In the genomic region with DNA sequence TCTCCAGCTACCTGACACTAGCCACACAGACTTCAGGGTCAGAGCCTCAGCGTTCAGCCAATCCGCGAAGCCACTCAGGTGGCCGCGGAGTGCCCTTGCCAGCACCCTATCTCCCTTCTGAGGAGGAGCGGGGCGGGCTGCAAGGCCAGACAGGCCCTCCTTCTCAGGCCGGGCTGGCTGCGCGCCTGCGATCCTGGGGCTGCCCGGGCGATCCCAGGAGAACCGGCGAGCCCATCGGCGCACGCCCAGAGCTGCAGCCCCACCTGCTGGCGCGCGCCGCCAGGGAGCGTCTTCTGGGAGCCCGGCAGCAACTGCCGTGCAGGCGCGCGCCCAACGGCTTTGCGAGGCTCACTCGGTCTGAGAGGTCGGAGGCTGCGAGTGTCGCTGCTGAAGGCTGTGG, we compare ENCODE assay signal across 8 cellular contexts.
A peak's percentile ranks its signal among the peaks of the same experiment; 100 is the strongest.
DNase-seq lines count a peak whose midpoint lies in the region; ATAC-seq, FAIRE-seq and TF ChIP-seq lines count a peak whose summit lies in the region.
"Not testable (repeated sequence)": the region's sequence is repeated elsewhere in the genome, so short reads cannot be mapped to it uniquely, and the experiment has no call there.

No MANE protein-coding gene starts in this region.

- H3K9me3 ChIP-seq in pancreas, thyroid gland: not testable (repeated sequence)

- intact Hi-C loops in left colon (cut with DNase I, micrococcal nuclease); pancreas (cut with DNase I); thyroid gland (cut with DNase I): not testable (repeated sequence)

- 0% methylated on average over 25 to 34 of the region's 34 CpGs for WGBS in pancreas, 2 donors
- WGBS in thyroid gland, 2 donors, result no CpG with 5 or more reads among the region's 34 CpGs

- ATAC-seq in foreskin keratinocyte, result peak; percentile 55
- peak; percentile 68 for ATAC-seq in left colon
- peak in 3 of 4 donors; percentile 63 to 86 (median 73) for ATAC-seq in pancreas

- not testable (repeated sequence) for FAIRE-seq in pancreas (lab: Jason Lieb, UNC)

- not testable (repeated sequence) for TF ChIP-seq POLR2A in thyroid gland (IDR thresholded peaks at IDR 0.05)

- in situ Hi-C loops in astrocyte of the cerebellum (cut with HindIII; ENCODE audit: low sequenced_read_pairs), result not testable (repeated sequence)

- H3K27ac ChIP-seq in foreskin keratinocyte, pancreas, thyroid gland: not testable (repeated sequence)

- H3K36me3 ChIP-seq in pancreas, thyroid gland: not testable (repeated sequence)

- DNase-seq in GM10266 (ENCODE audit: extremely low spot score); astrocyte of the cerebellum (ENCODE audit: low read depth); foreskin keratinocyte: not testable (repeated sequence)
- DNase-seq in activated CD4-positive, alpha-beta T cell treated with anti-CD3 and anti-CD28 coated beads for 48 hours, result peak; percentile 21
- DNase-seq in left colon (peak in 1 of 2 donors; percentile 43), pancreas (peak in 3 of 6 donors; percentile 69 to 83 (median 77)), thyroid gland (peak; percentile 6 to 36)

- peak overlapping the region; percentile 23 for H3K4me3 ChIP-seq in astrocyte of the cerebellum (ENCODE audit: low read depth, low read length)
- not testable (repeated sequence) for H3K4me3 ChIP-seq in pancreas; thyroid gland (replicated peaks in 1 of 3)

- H3K27me3 ChIP-seq in foreskin keratinocyte, pancreas, thyroid gland: not testable (repeated sequence)

- H3K4me1 ChIP-seq in foreskin keratinocyte, pancreas, thyroid gland: not testable (repeated sequence)

- TF ChIP-seq CTCF in GM10266 (IDR thresholded peaks at IDR 0.05; ENCODE audit: control insufficient read depth, insufficient read depth, low read depth, missing control alignments), result peak; percentile 37
- peak; percentile 55 for TF ChIP-seq CTCF in LNCAP (IDR thresholded peaks at IDR 0.05)
- TF ChIP-seq CTCF in astrocyte of the cerebellum (IDR thresholded peaks at IDR 0.05; ENCODE audit: low read depth, low read length, missing control alignments), result not testable (repeated sequence)
- TF ChIP-seq CTCF in foreskin keratinocyte (conservative IDR thresholded peaks at IDR 0.05), result peak; percentile 62
- peak in 1 of 4 donors; percentile 14 for TF ChIP-seq CTCF in pancreas (IDR thresholded peaks at IDR 0.05)
- TF ChIP-seq CTCF in thyroid gland (IDR thresholded peaks at IDR 0.05), result peak in 1 of 6 experiments; percentile 22
